16 cellular contexts compared by ENCODE assay signal in the genomic region with DNA sequence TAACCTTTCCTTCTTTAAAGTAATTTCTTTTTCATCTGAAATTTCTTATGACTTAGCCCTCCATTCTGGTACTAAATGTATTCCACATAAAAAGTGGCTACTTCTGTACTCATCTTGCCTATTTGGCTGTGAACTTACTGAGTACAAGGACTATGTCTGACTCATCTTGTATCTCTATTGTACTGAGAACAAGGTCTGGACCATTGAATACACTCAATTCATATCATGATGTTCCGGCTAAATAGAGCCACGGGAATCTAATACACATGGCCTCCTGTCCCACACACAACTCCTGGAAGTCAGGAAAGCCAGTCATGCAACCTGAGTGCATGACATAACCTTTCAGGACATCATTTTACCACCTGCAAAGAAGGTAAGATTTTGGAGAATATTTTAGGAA.
DNase-seq lines count a peak whose midpoint lies in the region; ATAC-seq, FAIRE-seq and TF ChIP-seq lines count a peak whose summit lies in the region.
"Had no signal": no experiment of that assay in that cellular context is flagged by ENCODE, and none has a peak within 500 bp of the region (broad histone marks: within the 10 kb centered on the region; RNA-seq: fewer than 3 reads in every experiment).

No MANE protein-coding gene starts in this region.

- H3K9me2 ChIP-seq in PC-3 (replicated peaks; ENCODE audit: low read length): no peaks in the 10 kb centered on the region

- TF ChIP-seq POLR2A in heart left ventricle (IDR thresholded peaks at IDR 0.05) (no peak), H54 (IDR thresholded peaks at IDR 0.05; ENCODE audit: low read depth, low read length) (no peak)

- CTCF ChIA-PET in PC-3 (lab: Charles Lee): no interaction called here

- peak; percentile 27 for FAIRE-seq in H54 (lab: Jason Lieb, UNC)
- FAIRE-seq: A204.1, GM18507, H1 had no signal

- no peak overlapping the region for H2AFZ ChIP-seq in PC-3 (ENCODE audit: low read length)

- H3K27me3 ChIP-seq in heart left ventricle (no peaks in the 10 kb centered on the region), right atrium auricular region (no peaks in the 10 kb centered on the region), PC-3 (ENCODE audit: low read length) (no peaks in the 10 kb centered on the region)
- H3K27me3 ChIP-seq: BE2C had no signal

- ATAC-seq in heart left ventricle (peak in 3 of 4 donors; percentile 57 to 75 (median 73)), PC-3 (no peak)
- ATAC-seq: CD8-positive, alpha-beta T cell; HCT116 had no signal

- H3K4me3 ChIP-seq in heart left ventricle (no peak overlapping the region), right atrium auricular region (no peak overlapping the region), fibroblast of pulmonary artery (replicated peaks; ENCODE audit: low read depth, low read length) (no peak overlapping the region), PC-3 (ENCODE audit: low read length) (no peak overlapping the region)

- no peaks in the 10 kb centered on the region for H3K79me2 ChIP-seq in PC-3 (ENCODE audit: low read length)

- H3K9me3 ChIP-seq in heart left ventricle: no peaks in the 10 kb centered on the region
- H3K9me3 ChIP-seq in right atrium auricular region: no peaks in the 10 kb centered on the region
- no peaks in the 10 kb centered on the region for H3K9me3 ChIP-seq in PC-3 (ENCODE audit: low read length)
- H3K9me3 ChIP-seq: BE2C, Caco-2 had no signal

- TF ChIP-seq CTCF in heart left ventricle (IDR thresholded peaks at IDR 0.05) (no peak), right atrium auricular region (IDR thresholded peaks at IDR 0.05) (no peak), fibroblast of pulmonary artery (IDR thresholded peaks at IDR 0.05; ENCODE audit: low read length, missing control alignments) (no peak), PC-3 (conservative IDR thresholded peaks at IDR 0.05; ENCODE audit: low read depth, low read length) (no peak)

- no peak for DNase-seq in heart left ventricle
- no peak for DNase-seq in right atrium auricular region (ENCODE audit: low spot score)
- no peak for DNase-seq in H54 (ENCODE audit: insufficient read length, low spot score)
- DNase-seq in fibroblast of pulmonary artery (ENCODE audit: low read depth): peak; percentile 40
- peak; percentile 36 for DNase-seq in renal cortical epithelial cell (ENCODE audit: low read depth)
- no peak for DNase-seq in activated CD4-positive, CD25-positive, alpha-beta regulatory T cell treated with anti-CD3 and anti-CD28 coated beads, Interleukin-2, amount 50 U/mL, for 72 hours
- DNase-seq in PC-3: no peak
- DNase-seq: BE2C; Caco-2; CD8-positive, alpha-beta T cell had no signal

- H4K20me1 ChIP-seq in PC-3 (ENCODE audit: low read length): no peaks in the 10 kb centered on the region

- POLR2A ChIA-PET in PC-3 (lab: Charles Lee; ENCODE audit: unreplicated experiment): no interaction called here

- intact Hi-C loops in heart left ventricle (cut with DNase I): no loop called here
- intact Hi-C loops in PC-3 (cut with micrococcal nuclease): no loop called here

- peaks cover 0 to 15% (median 3%) of the 10 kb centered on the region in 12 donors for H3K4me1 ChIP-seq in heart left ventricle
- no peaks in the 10 kb centered on the region for H3K4me1 ChIP-seq in right atrium auricular region
- H3K4me1 ChIP-seq in PC-3 (ENCODE audit: insufficient read depth, low read length): peaks cover 25% of the 10 kb centered on the region
- H3K4me1 ChIP-seq: BE2C had no signal

- H3K9ac ChIP-seq in PC-3 (ENCODE audit: low read length): no peak overlapping the region

- H3F3A ChIP-seq in PC-3 (ENCODE audit: low read length, unreplicated experiment): peaks cover 6% of the 10 kb centered on the region

- WGBS in heart left ventricle, 4 donors: 63 to 87% (median 75%) methylated on average over 2 of the region's 2 CpGs

- BruUV-seq in PC-3 (replicated peaks; lab: Mats Ljungman, UMichigan): no TSS peak

- no peak overlapping the region for H3K4me2 ChIP-seq in PC-3 (ENCODE audit: low read length)

- H3K36me3 ChIP-seq in heart left ventricle (no peaks in the 10 kb centered on the region), right atrium auricular region (no peaks in the 10 kb centered on the region), PC-3 (ENCODE audit: low read depth, low read length) (no peaks in the 10 kb centered on the region)
- H3K36me3 ChIP-seq: BE2C had no signal

- no peak overlapping the region for H3K27ac ChIP-seq in heart left ventricle
- H3K27ac ChIP-seq in right atrium auricular region: no peak overlapping the region
- no peak overlapping the region for H3K27ac ChIP-seq in PC-3 (ENCODE audit: low read length)
- H3K27ac ChIP-seq: C4-2B, HL-60 had no signal

Comparison
In these comparisons a context has a peak if more than half of its experiments do, and no peak if none do; other contexts are left out.
1. DNase-seq: peak in fibroblast of pulmonary artery (single experiment) and renal cortical epithelial cell (single experiment); none in heart left ventricle (0 of 5), right atrium auricular region (single experiment), H54 (single experiment), activated CD4-positive, CD25-positive, alpha-beta regulatory T cell treated with anti-CD3 and anti-CD28 coated beads, Interleukin-2, amount 50 U/mL, for 72 hours (single experiment) and PC-3 (single experiment).